ENCODE assay signal across 19 cellular contexts in genomic region chr10:126380352-126381076, GRCh38. TPM values are rescaled to one million over a fixed set of nuclear protein-coding genes. Genes with fewer than 3 reads are reported as not detected.
DNase-seq lines count a peak whose midpoint lies in the region; ATAC-seq and TF ChIP-seq lines count a peak whose summit lies in the region.
"Had no signal": no experiment of that assay in that cellular context is flagged by ENCODE, and none has a peak within 500 bp of the region (broad histone marks: within the 10 kb centered on the region; RNA-seq: fewer than 3 reads in every experiment).

No MANE protein-coding gene starts in this region.

- H3K36me3 ChIP-seq in BE2C (no peaks in the 10 kb centered on the region), SJCRH30 (no peaks in the 10 kb centered on the region), trophoblast cell (ENCODE audit: control insufficient read depth in 1 of 2, insufficient read depth in 2 of 2, low read length in 2 of 2) (no peaks in the 10 kb centered on the region), heart right ventricle (no peaks in the 10 kb centered on the region)
- H3K36me3 ChIP-seq: HAP-1 had no signal

- H3K4me1 ChIP-seq in BE2C: peaks cover 7% of the 10 kb centered on the region
- peaks cover 24% of the 10 kb centered on the region for H3K4me1 ChIP-seq in SJCRH30
- no peaks in the 10 kb centered on the region for H3K4me1 ChIP-seq in trophoblast cell (ENCODE audit: control insufficient read depth in 1 of 2, insufficient read depth in 2 of 2, low read length in 2 of 2)
- no peaks in the 10 kb centered on the region for H3K4me1 ChIP-seq in heart right ventricle
- H3K4me1 ChIP-seq: A549; BLaER1 treated with 17β-estradiol and CSF1 and Interleukin-3, amounts not matched to agents 10 nM and 100 nM; HAP-1 had no signal

- no peak overlapping the region for H3K9ac ChIP-seq in trophoblast cell (ENCODE audit: low read length)
- H3K9ac ChIP-seq: BLaER1 treated with 17β-estradiol and CSF1 and Interleukin-3, amounts not matched to agents 10 nM and 100 nM had no signal

- H2BK5ac ChIP-seq in trophoblast cell (ENCODE audit: low read depth, low read length, poor library complexity): no peak overlapping the region

- H3K18ac ChIP-seq in trophoblast cell (ENCODE audit: low read length): no peak overlapping the region

- TF ChIP-seq CTCF in BE2C (IDR thresholded peaks at IDR 0.05; ENCODE audit: low read depth, low read length) (no peak), heart right ventricle (IDR thresholded peaks at IDR 0.05) (no peak)

- DNase-seq in BE2C (peak; percentile 78), SJCRH30 (peak; percentile 91 to 97), fibroblast of peridontal ligament (ENCODE audit: extremely low read depth) (peak; percentile 35), trophoblast cell (peak; percentile 93 to 96), heart right ventricle (no peak), foreskin melanocyte (no peak), SIG-M5 treated with dmso at 0.1 percent for 504 hours (lab: John Stamatoyannopoulos, UW; ENCODE audit: unreplicated experiment) (no peak)
- DNase-seq: CD8-positive, alpha-beta T cell; NCI-H1092 treated with DMSO at 0.1 percent for 48 hours; NCI-H2081; NCI-H2171 treated with DMSO at 0.1 percent for 48 hours; NCI-H446 treated with DMSO at 0.1 percent for 48 hours; NCI-H69; OCI-M1; SHP77 had no signal

- no peak overlapping the region for H4K91ac ChIP-seq in trophoblast cell (ENCODE audit: low read depth, low read length)

- H2BK12ac ChIP-seq in trophoblast cell (ENCODE audit: low read length): no peak overlapping the region

- intact Hi-C loops in heart right ventricle (cut with DNase I): loop anchor here in 2 of 10 donors (5.0 to 10.0 kb wide), 2 partner anchors 396 to 398 kb away; no protein-coding TSS in a partner anchor

- H3K4me2 ChIP-seq in trophoblast cell (ENCODE audit: low read length): no peak overlapping the region
- H3K4me2 ChIP-seq: A549; BLaER1 treated with 17β-estradiol and CSF1 and Interleukin-3, amounts not matched to agents 10 nM and 100 nM had no signal

- H3K4ac ChIP-seq in trophoblast cell (ENCODE audit: low read depth, low read length): no peak overlapping the region

- H4K12ac ChIP-seq in trophoblast cell (ENCODE audit: low read depth, low read length): no peak overlapping the region

- H4K8ac ChIP-seq in trophoblast cell (ENCODE audit: low read depth, low read length): no peak overlapping the region

- no peaks in the 10 kb centered on the region for H3K79me1 ChIP-seq in trophoblast cell (ENCODE audit: low read length)

- H2BK120ac ChIP-seq in trophoblast cell (ENCODE audit: insufficient read depth, low read length, poor library complexity): no peak overlapping the region

- no peak for ATAC-seq in heart right ventricle
- ATAC-seq in HG02970 (IDR thresholded peaks at IDR 0.05; ENCODE audit: low FRiP score, unreplicated experiment): no peak
- ATAC-seq: A549; CD8-positive, alpha-beta T cell had no signal

- H3K79me2 ChIP-seq in trophoblast cell (ENCODE audit: control insufficient read depth, insufficient read depth, low read length, poor library complexity): no peaks in the 10 kb centered on the region

- H3K27me3 ChIP-seq in BE2C (no peaks in the 10 kb centered on the region), SJCRH30 (no peaks in the 10 kb centered on the region), trophoblast cell (ENCODE audit: insufficient read depth, low read length) (no peaks in the 10 kb centered on the region), heart right ventricle (peaks cover 0 to 33% (median 14%) of the 10 kb centered on the region in 7 donors)
- H3K27me3 ChIP-seq: BLaER1 treated with 17β-estradiol and CSF1 and Interleukin-3, amounts not matched to agents 10 nM and 100 nM had no signal

- WGBS in trophoblast cell (ENCODE audit: extremely low coverage, insufficient coverage, insufficient read length): no CpG with 5 or more reads among the region's 7 CpGs
- 74 to 77% methylated on average over 7 of the region's 7 CpGs for WGBS in heart right ventricle, 2 donors

- H2AK5ac ChIP-seq in trophoblast cell (ENCODE audit: low read length): no peak overlapping the region

- H3K23ac ChIP-seq in trophoblast cell (ENCODE audit: low read length): no peak overlapping the region

- H3K9me3 ChIP-seq in BE2C: no peaks in the 10 kb centered on the region
- H3K9me3 ChIP-seq in SJCRH30 (replicated peaks): peaks cover 11% of the 10 kb centered on the region
- H3K9me3 ChIP-seq in trophoblast cell (ENCODE audit: insufficient read depth, low read depth, low read length): no peaks in the 10 kb centered on the region
- H3K9me3 ChIP-seq in heart right ventricle: peaks cover 0 to 15% (median 0%) of the 10 kb centered on the region in 11 donors

- H3K27ac ChIP-seq in SJCRH30 (peak overlapping the region; percentile 25), trophoblast cell (ENCODE audit: low read depth, low read length) (no peak overlapping the region), heart right ventricle (no peak overlapping the region)
- H3K27ac ChIP-seq: A549; BLaER1 treated with 17β-estradiol and CSF1 and Interleukin-3, amounts not matched to agents 10 nM and 100 nM had no signal

- H3K14ac ChIP-seq in trophoblast cell (ENCODE audit: low read length): no peak overlapping the region

- H3K4me3 ChIP-seq in BE2C (ENCODE audit: low read depth, low read length) (peak overlapping the region; percentile 27), SJCRH30 (no peak overlapping the region), trophoblast cell (ENCODE audit: low read depth, low read length) (no peak overlapping the region), heart right ventricle (no peak overlapping the region)
- H3K4me3 ChIP-seq: A549; BLaER1 treated with 17β-estradiol and CSF1 and Interleukin-3, amounts not matched to agents 10 nM and 100 nM; HAP-1 had no signal

- no peak overlapping the region for H2AFZ ChIP-seq in trophoblast cell (ENCODE audit: insufficient read depth, low read length, poor library complexity)

RNA-seq across cellular contexts. Expression of gene ADAM12, which starts 7.8 kb away (rescaled TPM):
- polyA plus RNA-seq in BE2C (2012; ENCODE audit: insufficient read depth, insufficient read length, low read depth): 67.4 TPM
- 0.26 and 0.33 TPM in 2 replicates for total RNA-seq in SJCRH30 (2014; rRNA removed; shearing (Covaris generic))
- polyA plus RNA-seq in trophoblast cell (2013): 4.1 TPM in 2 replicates
- total RNA-seq in heart right ventricle: 1 to 10 TPM in 3 of 10 donors, under 1 TPM in 7; 0.11 to 6.9 (median 0.61) TPM
- under 1 TPM; 0.07 to 0.48 TPM for polyA plus RNA-seq in heart right ventricle

Comparison
In these comparisons a context has a peak if more than half of its experiments do, and no peak if none do; other contexts are left out.
1. DNase-seq: peak in BE2C (single experiment), SJCRH30 (2 of 2), fibroblast of peridontal ligament (single experiment) and trophoblast cell (2 of 2); none in heart right ventricle (0 of 2), foreskin melanocyte (single experiment) and SIG-M5 treated with dmso at 0.1 percent for 504 hours (single experiment).